ENCODE assay signal across 9 cellular contexts in genomic region chr12:40691913-40692616, GRCh38. TPM values are rescaled to one million over a fixed set of nuclear protein-coding genes. Genes with fewer than 3 reads are reported as not detected.
A peak's percentile ranks its signal among the peaks of the same experiment; 100 is the strongest.
DNase-seq lines count a peak whose midpoint lies in the region; ATAC-seq and TF ChIP-seq lines count a peak whose summit lies in the region.
"Had no signal": no experiment of that assay in that cellular context is flagged by ENCODE, and none has a peak within 500 bp of the region (broad histone marks: within the 10 kb centered on the region; RNA-seq: fewer than 3 reads in every experiment).

CNTN1 (plus strand) TSS chr12:40692439.

- CTCF ChIA-PET in A673 (lab: Charles Lee) = no interaction called here

- BruUV-seq in A673 (replicated peaks; lab: Mats Ljungman, UMichigan) = no TSS peak

- intact Hi-C loops in A673 (cut with micrococcal nuclease; ENCODE audit: unreplicated experiment) = no loop called here

- no peaks in the 10 kb centered on the region for H3K36me3 Mint-ChIP-seq in stimulated activated memory B cell treated with anti-CD40 and anti-IgM and Interleukin-4, amounts not matched to agents 10 μg/mL and 1 μg/mL and 100 μg/mL, for 72 hours
- H3K36me3 Mint-ChIP-seq in activated naive CD8-positive, alpha-beta T cell treated with anti-CD3 and anti-CD28 coated beads, Interleukin-2, amount 50 U/mL, for 24 hours (ENCODE audit: low read depth) = no peaks in the 10 kb centered on the region

- TF ChIP-seq CTCF in A673 (conservative IDR thresholded peaks at IDR 0.05; ENCODE audit: low read depth, low read length) (no peak), GM20000 (IDR thresholded peaks at IDR 0.05; ENCODE audit: extremely low read depth, missing control alignments) (no peak)

- ATAC-seq in stimulated activated memory B cell treated with anti-CD40 and anti-IgM and Interleukin-4, amounts not matched to agents 10 μg/mL and 1 μg/mL and 100 μg/mL, for 72 hours = peak; percentile 14
- ATAC-seq in activated naive CD8-positive, alpha-beta T cell treated with anti-CD3 and anti-CD28 coated beads, Interleukin-2, amount 50 U/mL, for 24 hours = no peak
- ATAC-seq in GM21515 (IDR thresholded peaks at IDR 0.05; ENCODE audit: unreplicated experiment) = no peak

- no peaks in the 10 kb centered on the region for H3K4me1 Mint-ChIP-seq in stimulated activated memory B cell treated with anti-CD40 and anti-IgM and Interleukin-4, amounts not matched to agents 10 μg/mL and 1 μg/mL and 100 μg/mL, for 72 hours
- no peaks in the 10 kb centered on the region for H3K4me1 Mint-ChIP-seq in activated naive CD8-positive, alpha-beta T cell treated with anti-CD3 and anti-CD28 coated beads, Interleukin-2, amount 50 U/mL, for 24 hours

- H3K27ac ChIP-seq in A673 (ENCODE audit: low read depth, low read length, poor library complexity, severe bottlenecking) = no peak within 1 kb of the TSS
- H3K27ac ChIP-seq: VCaP had no signal

- POLR2A ChIA-PET in A673 (lab: Charles Lee; ENCODE audit: low non-redundant PET) = interaction anchor here (0.6 kb wide), 1 partner anchor 54 kb away, joined by 6 read pairs; no protein-coding TSS in a partner anchor

- H3K9me3 ChIP-seq in A673 (ENCODE audit: low read depth, low read length, poor library complexity, severe bottlenecking) = no peaks in the 10 kb centered on the region

- peak within 1 kb of the TSS; percentile 60 for H3K4me3 ChIP-seq in A673 (ENCODE audit: low read depth, low read length, poor library complexity, severe bottlenecking)

- DNase-seq in A673 (ENCODE audit: low spot score) = peak; percentile 83
- peak; percentile 65 for DNase-seq in GM20000 (ENCODE audit: low spot score)
- peak; percentile 69 for DNase-seq in NCI-H187 treated with DMSO at 0.1 percent for 48 hours (lab: John Stamatoyannopoulos, UW)
- peak; percentile 97 for DNase-seq in cerebellum (ENCODE audit: low spot score)
- DNase-seq in islet precursor cell = peak; percentile 94
- DNase-seq in activated naive CD8-positive, alpha-beta T cell treated with anti-CD3 and anti-CD28 coated beads, Interleukin-2, amount 50 U/mL, for 24 hours = no peak

- H3K27me3 ChIP-seq in A673 (replicated peaks; ENCODE audit: insufficient read depth, low read depth, low read length, poor library complexity) = no peaks in the 10 kb centered on the region

- no peak within 1 kb of the TSS for H3K27ac Mint-ChIP-seq in stimulated activated memory B cell treated with anti-CD40 and anti-IgM and Interleukin-4, amounts not matched to agents 10 μg/mL and 1 μg/mL and 100 μg/mL, for 72 hours
- no peak within 1 kb of the TSS for H3K27ac Mint-ChIP-seq in activated naive CD8-positive, alpha-beta T cell treated with anti-CD3 and anti-CD28 coated beads, Interleukin-2, amount 50 U/mL, for 24 hours

- H3K36me3 ChIP-seq in A673 (ENCODE audit: insufficient read depth, low read length, poor library complexity, severe bottlenecking) = no peaks in the 10 kb centered on the region

- H3K4me3 Mint-ChIP-seq in stimulated activated memory B cell treated with anti-CD40 and anti-IgM and Interleukin-4, amounts not matched to agents 10 μg/mL and 1 μg/mL and 100 μg/mL, for 72 hours = no peak within 1 kb of the TSS
- no peak within 1 kb of the TSS for H3K4me3 Mint-ChIP-seq in activated naive CD8-positive, alpha-beta T cell treated with anti-CD3 and anti-CD28 coated beads, Interleukin-2, amount 50 U/mL, for 24 hours

- H3K4me1 ChIP-seq in A673 (ENCODE audit: insufficient read depth, low read length, poor library complexity, severe bottlenecking) = peaks cover 8% of the 10 kb centered on the region

- peaks cover 45% of the 10 kb centered on the region for H3K27me3 Mint-ChIP-seq in stimulated activated memory B cell treated with anti-CD40 and anti-IgM and Interleukin-4, amounts not matched to agents 10 μg/mL and 1 μg/mL and 100 μg/mL, for 72 hours
- peaks cover 24% of the 10 kb centered on the region for H3K27me3 Mint-ChIP-seq in activated naive CD8-positive, alpha-beta T cell treated with anti-CD3 and anti-CD28 coated beads, Interleukin-2, amount 50 U/mL, for 24 hours

- no peaks in the 10 kb centered on the region for H3K9me3 Mint-ChIP-seq in stimulated activated memory B cell treated with anti-CD40 and anti-IgM and Interleukin-4, amounts not matched to agents 10 μg/mL and 1 μg/mL and 100 μg/mL, for 72 hours
- no peaks in the 10 kb centered on the region for H3K9me3 Mint-ChIP-seq in activated naive CD8-positive, alpha-beta T cell treated with anti-CD3 and anti-CD28 coated beads, Interleukin-2, amount 50 U/mL, for 24 hours

RNA-seq across cellular contexts. Expression of gene CNTN1, which starts in this region (rescaled TPM):
- total RNA-seq in A673 (2021) (0.90 and 1.5 TPM in 2 replicates), cerebellum (350 TPM)

Comparison
In these comparisons a context has a peak if more than half of its experiments do, and no peak if none do; other contexts are left out.
1. RNA of gene CNTN1 (total RNA-seq): 350 TPM in cerebellum (single experiment); 0.90 to 1.5 TPM in A673; every median in the first group is over 100 times any median in the second.